1 cellular context compared by ENCODE assay signal in genomic region chr17:28571255-28572122, GRCh38.
TF ChIP-seq lines count a peak whose summit lies in the region.

PIGS (minus strand) TSS chr17:28571524; CDS start chr17:28571496, 28 bp downstream.

TF ChIP-seq in GM12878, 131 proteins besides CTCF, POLR2A, EP300 and RAD21 (continued from another document):
- TF ChIP-seq, protein P1, sequence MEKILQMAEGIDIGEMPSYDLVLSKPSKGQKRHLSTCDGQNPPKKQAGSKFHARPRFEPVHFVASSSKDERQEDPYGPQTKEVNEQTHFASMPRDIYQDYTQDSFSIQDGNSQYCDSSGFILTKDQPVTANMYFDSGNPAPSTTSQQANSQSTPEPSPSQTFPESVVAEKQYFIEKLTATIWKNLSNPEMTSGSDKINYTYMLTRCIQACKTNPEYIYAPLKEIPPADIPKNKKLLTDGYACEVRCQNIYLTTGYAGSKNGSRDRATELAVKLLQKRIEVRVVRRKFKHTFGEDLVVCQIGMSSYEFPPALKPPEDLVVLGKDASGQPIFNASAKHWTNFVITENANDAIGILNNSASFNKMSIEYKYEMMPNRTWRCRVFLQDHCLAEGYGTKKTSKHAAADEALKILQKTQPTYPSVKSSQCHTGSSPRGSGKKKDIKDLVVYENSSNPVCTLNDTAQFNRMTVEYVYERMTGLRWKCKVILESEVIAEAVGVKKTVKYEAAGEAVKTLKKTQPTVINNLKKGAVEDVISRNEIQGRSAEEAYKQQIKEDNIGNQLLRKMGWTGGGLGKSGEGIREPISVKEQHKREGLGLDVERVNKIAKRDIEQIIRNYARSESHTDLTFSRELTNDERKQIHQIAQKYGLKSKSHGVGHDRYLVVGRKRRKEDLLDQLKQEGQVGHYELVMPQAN (conservative IDR thresholded peaks at IDR 0.05) = peak; percentile 22
- TF ChIP-seq IKZF2 (IDR thresholded peaks at IDR 0.05) (peak in 1 of 2 experiments; percentile 32; a peak in 1 of 4 replicates), ZNF217 (IDR thresholded peaks at IDR 0.05) (no peak), EED (IDR thresholded peaks at IDR 0.05; ENCODE audit: low read depth) (peak; percentile 67), MYC (IDR thresholded peaks at IDR 0.05; ENCODE audit: insufficient read depth, insufficient read length, insufficient replicate concordance, low read length, severe bottlenecking) (no peak), POLR2AphosphoS5 (IDR thresholded peaks at IDR 0.05; ENCODE audit: low read length) (peak; percentile 75), RELB (IDR thresholded peaks at IDR 0.05; ENCODE audit: low read depth) (peak; percentile 62), ZBTB40 (IDR thresholded peaks at IDR 0.05; ENCODE audit: borderline replicate concordance) (peak; percentile 84; the same call in 1 of the 2 replicates), ZBTB11 (CRISPR knock-in tag; IDR thresholded peaks at IDR 0.05) (peak; percentile 76), REST (IDR thresholded peaks at IDR 0.05; ENCODE audit: low read depth, low read length) (no peak), POU2F2 (IDR thresholded peaks at IDR 0.05; ENCODE audit: borderline replicate concordance, low read depth, low read length) (peak; percentile 13; the same call in 1 of the 3 replicates), ATF7 (IDR thresholded peaks at IDR 0.05; ENCODE audit: low read depth) (peak; percentile 18; the same call in 1 of the 2 replicates), PAX8 (IDR thresholded peaks at IDR 0.05) (no peak), HCFC1 (IDR thresholded peaks at IDR 0.05; ENCODE audit: low read length) (peak; percentile 32; the same call in 1 of the 2 replicates), IKZF1 (conservative IDR thresholded peaks at IDR 0.05) (peak; percentile 64), BHLHE40 (IDR thresholded peaks at IDR 0.05; ENCODE audit: borderline replicate concordance in 1 of 2, low read depth in 2 of 2, low read length in 1 of 2) (peak; percentile 17 to 31; a peak in 2 of 4 replicates), MEF2B (IDR thresholded peaks at IDR 0.05; ENCODE audit: partially characterized antibody, poor library complexity, severe bottlenecking) (peak; percentile 53), ZNF622 (IDR thresholded peaks at IDR 0.05) (no peak), RELA (IDR thresholded peaks at IDR 0.05; ENCODE audit: borderline replicate concordance, partially characterized antibody) (no peak), CREM (IDR thresholded peaks at IDR 0.05; ENCODE audit: low read depth) (0 out of 2 replicates have a peak, but pooled peaks have one; percentile 4), BACH1 (IDR thresholded peaks at IDR 0.05; ENCODE audit: borderline replicate concordance) (no peak), SP1 (IDR thresholded peaks at IDR 0.05; ENCODE audit: low read depth, low read length) (peak; percentile 79), GABPA (IDR thresholded peaks at IDR 0.05; ENCODE audit: low read depth) (peak; percentile 80; the same call in 1 of the 2 replicates), ZSCAN29 (IDR thresholded peaks at IDR 0.05) (no peak), GATAD2B (conservative IDR thresholded peaks at IDR 0.05; ENCODE audit: low read depth) (0 out of 2 replicates have a peak, but pooled peaks have one; percentile 23), ZNF24 (IDR thresholded peaks at IDR 0.05) (no peak)
- TF ChIP-seq, protein P2, sequence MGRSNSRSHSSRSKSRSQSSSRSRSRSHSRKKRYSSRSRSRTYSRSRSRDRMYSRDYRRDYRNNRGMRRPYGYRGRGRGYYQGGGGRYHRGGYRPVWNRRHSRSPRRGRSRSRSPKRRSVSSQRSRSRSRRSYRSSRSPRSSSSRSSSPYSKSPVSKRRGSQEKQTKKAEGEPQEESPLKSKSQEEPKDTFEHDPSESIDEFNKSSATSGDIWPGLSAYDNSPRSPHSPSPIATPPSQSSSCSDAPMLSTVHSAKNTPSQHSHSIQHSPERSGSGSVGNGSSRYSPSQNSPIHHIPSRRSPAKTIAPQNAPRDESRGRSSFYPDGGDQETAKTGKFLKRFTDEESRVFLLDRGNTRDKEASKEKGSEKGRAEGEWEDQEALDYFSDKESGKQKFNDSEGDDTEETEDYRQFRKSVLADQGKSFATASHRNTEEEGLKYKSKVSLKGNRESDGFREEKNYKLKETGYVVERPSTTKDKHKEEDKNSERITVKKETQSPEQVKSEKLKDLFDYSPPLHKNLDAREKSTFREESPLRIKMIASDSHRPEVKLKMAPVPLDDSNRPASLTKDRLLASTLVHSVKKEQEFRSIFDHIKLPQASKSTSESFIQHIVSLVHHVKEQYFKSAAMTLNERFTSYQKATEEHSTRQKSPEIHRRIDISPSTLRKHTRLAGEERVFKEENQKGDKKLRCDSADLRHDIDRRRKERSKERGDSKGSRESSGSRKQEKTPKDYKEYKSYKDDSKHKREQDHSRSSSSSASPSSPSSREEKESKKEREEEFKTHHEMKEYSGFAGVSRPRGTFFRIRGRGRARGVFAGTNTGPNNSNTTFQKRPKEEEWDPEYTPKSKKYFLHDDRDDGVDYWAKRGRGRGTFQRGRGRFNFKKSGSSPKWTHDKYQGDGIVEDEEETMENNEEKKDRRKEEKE (IDR thresholded peaks at IDR 0.05) = no peak
